Comparison of ENCODE assay signal across 14 cellular contexts in genomic region chr1:9719978-9720722, GRCh38.
DNase-seq lines count a peak whose midpoint lies in the region; ATAC-seq and TF ChIP-seq lines count a peak whose summit lies in the region.
"Had no signal": no experiment of that assay in that cellular context is flagged by ENCODE, and none has a peak within 500 bp of the region (broad histone marks: within the 10 kb centered on the region; RNA-seq: fewer than 3 reads in every experiment).

No MANE protein-coding gene starts in this region.

- no peak for DNase-seq in T-helper 1 cell
- peak; percentile 82 for DNase-seq in H7
- peak; percentile 59 for DNase-seq in natural killer cell treated with Interleukin-12 subunit alpha and Interleukin-12 subunit beta and Interleukin-15 and Interleukin-18, amount 100 ng/mL, for 72 hours (ENCODE audit: low spot score)
- no peak for DNase-seq in cardiac septum (ENCODE audit: low spot score)
- DNase-seq in esophagus muscularis mucosa (ENCODE audit: extremely low spot score): no peak
- DNase-seq: DMS79 treated with DMSO at 0.1 percent for 48 hours, dorsolateral prefrontal cortex, GM23248, NCI-H524, transverse colon had no signal

- H3K4me1 Mint-ChIP-seq in T-helper 1 cell treated with Interleukin-12 subunit alpha and Interleukin-12 subunit beta and Interleukin-4 antibody, amounts not matched to agents 30 μg/mL and 1 μg/mL, for 36 hours (ENCODE audit: low read depth): peaks cover 45% of the 10 kb centered on the region
- peaks cover 69% of the 10 kb centered on the region for H3K4me1 Mint-ChIP-seq in activated naive CD8-positive, alpha-beta T cell (ENCODE audit: low read depth)
- peaks cover 20 to 40% of the 10 kb centered on the region in 2 donors for H3K4me1 Mint-ChIP-seq in natural killer cell treated with Interleukin-12 subunit alpha and Interleukin-12 subunit beta and Interleukin-15 and Interleukin-18, amount 100 ng/mL, for 72 hours (ENCODE audit: low read depth in 2 of 2)

- no peak for TF ChIP-seq CTCF in esophagus muscularis mucosa (IDR thresholded peaks at IDR 0.05)

- H3K36me3 ChIP-seq in H7 (replicated peaks; ENCODE audit: control insufficient read depth, insufficient read depth, low read length) (peaks cover 8% of the 10 kb centered on the region), esophagus muscularis mucosa (peaks cover 16 to 92% (median 70%) of the 10 kb centered on the region in 4 donors)

- no peaks in the 10 kb centered on the region for H3K27me3 Mint-ChIP-seq in T-helper 1 cell treated with Interleukin-12 subunit alpha and Interleukin-12 subunit beta and Interleukin-4 antibody, amounts not matched to agents 30 μg/mL and 1 μg/mL, for 36 hours (ENCODE audit: low read depth)
- no peaks in the 10 kb centered on the region for H3K27me3 Mint-ChIP-seq in activated naive CD8-positive, alpha-beta T cell
- H3K27me3 Mint-ChIP-seq in natural killer cell treated with Interleukin-12 subunit alpha and Interleukin-12 subunit beta and Interleukin-15 and Interleukin-18, amount 100 ng/mL, for 72 hours: no peaks in the 10 kb centered on the region

- intact Hi-C loops in cardiac septum (cut with DNase I): loop anchor here (5.0 kb wide), 1 partner anchor 147 kb away; no protein-coding TSS in a partner anchor
- intact Hi-C loops in esophagus muscularis mucosa (cut with DNase I): loop anchor here (5.0 kb wide), 1 partner anchor 147 kb away; no protein-coding TSS in a partner anchor

- H3K27ac Mint-ChIP-seq in T-helper 1 cell treated with Interleukin-12 subunit alpha and Interleukin-12 subunit beta and Interleukin-4 antibody, amounts not matched to agents 30 μg/mL and 1 μg/mL, for 36 hours: peak overlapping the region; percentile 45
- H3K27ac Mint-ChIP-seq in activated naive CD8-positive, alpha-beta T cell: peak overlapping the region; percentile 79
- H3K27ac Mint-ChIP-seq in natural killer cell treated with Interleukin-12 subunit alpha and Interleukin-12 subunit beta and Interleukin-15 and Interleukin-18, amount 100 ng/mL, for 72 hours: no peak overlapping the region

- H3K4me1 ChIP-seq in esophagus muscularis mucosa: peaks cover 0 to 29% (median 16%) of the 10 kb centered on the region in 4 donors

- ATAC-seq in natural killer cell treated with Interleukin-12 subunit alpha and Interleukin-12 subunit beta and Interleukin-15 and Interleukin-18, amount 100 ng/mL, for 72 hours: no peak
- no peak for ATAC-seq in GM21528 (IDR thresholded peaks at IDR 0.05; ENCODE audit: low FRiP score, unreplicated experiment)

- H3K27ac ChIP-seq in esophagus muscularis mucosa (replicated peaks in 1 of 4): no peak overlapping the region
- H3K27ac ChIP-seq: KMS-11 had no signal

- no peak overlapping the region for H3K4me3 Mint-ChIP-seq in T-helper 1 cell treated with Interleukin-12 subunit alpha and Interleukin-12 subunit beta and Interleukin-4 antibody, amounts not matched to agents 30 μg/mL and 1 μg/mL, for 36 hours
- peak overlapping the region; percentile 40 for H3K4me3 Mint-ChIP-seq in activated naive CD8-positive, alpha-beta T cell
- no peak overlapping the region for H3K4me3 Mint-ChIP-seq in natural killer cell treated with Interleukin-12 subunit alpha and Interleukin-12 subunit beta and Interleukin-15 and Interleukin-18, amount 100 ng/mL, for 72 hours

- no peaks in the 10 kb centered on the region for H3K27me3 ChIP-seq in H7 (ENCODE audit: control insufficient read depth, insufficient read depth, low read length)
- no peaks in the 10 kb centered on the region for H3K27me3 ChIP-seq in esophagus muscularis mucosa
- H3K27me3 ChIP-seq: dorsolateral prefrontal cortex, transverse colon had no signal

- peaks cover 74% of the 10 kb centered on the region for H3K36me3 Mint-ChIP-seq in T-helper 1 cell treated with Interleukin-12 subunit alpha and Interleukin-12 subunit beta and Interleukin-4 antibody, amounts not matched to agents 30 μg/mL and 1 μg/mL, for 36 hours (ENCODE audit: low read depth)
- peaks cover 4% of the 10 kb centered on the region for H3K36me3 Mint-ChIP-seq in activated naive CD8-positive, alpha-beta T cell
- peaks cover 12% of the 10 kb centered on the region for H3K36me3 Mint-ChIP-seq in natural killer cell treated with Interleukin-12 subunit alpha and Interleukin-12 subunit beta and Interleukin-15 and Interleukin-18, amount 100 ng/mL, for 72 hours

- no peak for TF ChIP-seq POLR2A in esophagus muscularis mucosa (IDR thresholded peaks at IDR 0.05; ENCODE audit: low read depth)

- H3K4me3 ChIP-seq in H7 (ENCODE audit: insufficient read depth, low read depth, low read length): no peak overlapping the region
- no peak overlapping the region for H3K4me3 ChIP-seq in esophagus muscularis mucosa
- H3K4me3 ChIP-seq: dorsolateral prefrontal cortex, GM23248, transverse colon had no signal

- no peaks in the 10 kb centered on the region for H3K9me3 Mint-ChIP-seq in T-helper 1 cell treated with Interleukin-12 subunit alpha and Interleukin-12 subunit beta and Interleukin-4 antibody, amounts not matched to agents 30 μg/mL and 1 μg/mL, for 36 hours
- no peaks in the 10 kb centered on the region for H3K9me3 Mint-ChIP-seq in activated naive CD8-positive, alpha-beta T cell (ENCODE audit: low read depth)
- H3K9me3 Mint-ChIP-seq in natural killer cell treated with Interleukin-12 subunit alpha and Interleukin-12 subunit beta and Interleukin-15 and Interleukin-18, amount 100 ng/mL, for 72 hours: no peaks in the 10 kb centered on the region

- whole genome bisulfite sequencing in esophagus muscularis mucosa: 94% methylated on average over 22 of the region's 36 CpGs

- TF ChIP-seq EP300 in esophagus muscularis mucosa (IDR thresholded peaks at IDR 0.05): no peak

- H3K9me3 ChIP-seq in esophagus muscularis mucosa: no peaks in the 10 kb centered on the region
- H3K9me3 ChIP-seq: transverse colon had no signal

Comparison
In these comparisons a context has a peak if more than half of its experiments do, and no peak if none do; other contexts are left out.
1. H3K27ac Mint-ChIP-seq: peak in T-helper 1 cell treated with Interleukin-12 subunit alpha and Interleukin-12 subunit beta and Interleukin-4 antibody, amounts not matched to agents 30 μg/mL and 1 μg/mL, for 36 hours (single experiment) and activated naive CD8-positive, alpha-beta T cell (single experiment); none in natural killer cell treated with Interleukin-12 subunit alpha and Interleukin-12 subunit beta and Interleukin-15 and Interleukin-18, amount 100 ng/mL, for 72 hours (0 of 2).
2. DNase-seq: peak in H7 (single experiment) and natural killer cell treated with Interleukin-12 subunit alpha and Interleukin-12 subunit beta and Interleukin-15 and Interleukin-18, amount 100 ng/mL, for 72 hours (single experiment); none in T-helper 1 cell (0 of 5), cardiac septum (single experiment) and esophagus muscularis mucosa (single experiment).